8 cellular contexts compared by ENCODE assay signal in the genomic region with DNA sequence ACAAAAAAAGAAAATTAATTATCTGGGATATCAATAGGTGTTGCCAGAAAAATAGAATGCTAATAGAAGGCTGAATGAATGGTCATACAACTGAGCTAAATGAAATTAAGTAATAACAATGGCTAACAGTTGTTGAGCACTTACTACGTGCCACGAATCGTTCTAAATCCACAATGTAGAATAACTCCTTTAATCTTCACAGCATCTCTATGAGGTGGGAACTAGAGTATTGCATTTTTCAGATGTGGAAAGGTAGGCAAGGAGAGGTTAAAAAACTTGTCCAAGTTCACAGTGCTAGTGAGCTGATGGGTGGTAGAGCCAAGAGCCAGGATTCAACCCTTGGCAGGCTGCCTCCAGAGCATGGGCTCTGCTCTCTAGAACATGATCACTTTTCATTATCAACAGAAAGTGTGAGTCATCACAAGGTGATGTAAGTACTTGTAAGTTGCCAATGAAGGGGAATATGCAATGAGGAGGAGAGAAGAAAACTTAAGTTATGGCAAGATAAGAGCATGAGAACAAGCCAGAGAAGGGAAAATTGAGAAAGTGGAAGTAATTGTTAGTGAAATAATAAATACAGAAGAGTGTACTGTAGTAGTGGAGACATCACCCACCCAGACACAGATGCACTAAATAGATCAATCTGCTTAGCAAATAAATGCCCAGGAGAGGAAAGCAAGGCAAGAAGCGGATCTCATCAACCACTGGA.
DNase-seq lines count a peak whose midpoint lies in the region; ATAC-seq and TF ChIP-seq lines count a peak whose summit lies in the region.

No MANE protein-coding gene starts in this region.

- no peak for DNase-seq in activated T-cell treated with anti-CD3 and anti-CD28 coated beads, Interleukin-2, amount 50 U/mL, for 72 hours
- DNase-seq in activated T-cell treated with anti-CD3 and anti-CD28 coated beads, Interleukin-2, amount 50 U/mL, for 1 hour: no peak
- peak; percentile 18 to 50 for DNase-seq in SJCRH30
- peak; percentile 70 for DNase-seq in left ventricle myocardium superior
- peak in 1 of 2 donors; percentile 68 for DNase-seq in upper lobe of left lung
- no peak for DNase-seq in stimulated activated CD4-positive, alpha-beta T cell treated with anti-CD3 and anti-CD28 coated beads, Interleukin-15, amount 100 ng/mL, for 24 hours
- DNase-seq in esophagus muscularis mucosa (ENCODE audit: extremely low spot score): no peak

- H3K9me3 ChIP-seq in SJCRH30 (replicated peaks): no peaks in the 10 kb centered on the region
- H3K9me3 ChIP-seq in upper lobe of left lung: no peaks in the 10 kb centered on the region
- H3K9me3 ChIP-seq in esophagus muscularis mucosa: no peaks in the 10 kb centered on the region

- H3K27ac ChIP-seq in SJCRH30: no peak overlapping the region
- no peak overlapping the region for H3K27ac ChIP-seq in upper lobe of left lung
- no peak overlapping the region for H3K27ac ChIP-seq in esophagus muscularis mucosa (replicated peaks in 1 of 4)

- H3K4me1 ChIP-seq in SJCRH30 (no peaks in the 10 kb centered on the region), upper lobe of left lung (peaks cover 5 to 16% (median 6%) of the 10 kb centered on the region in 4 donors), esophagus muscularis mucosa (peaks cover 5 to 28% (median 22%) of the 10 kb centered on the region in 4 donors)

- no peak overlapping the region for H3K4me3 ChIP-seq in SJCRH30
- H3K4me3 ChIP-seq in upper lobe of left lung: no peak overlapping the region
- H3K4me3 ChIP-seq in esophagus muscularis mucosa: no peak overlapping the region

- peak; percentile 51 to 52 for ATAC-seq in activated T-cell treated with anti-CD3 and anti-CD28 coated beads, Interleukin-2, amount 50 U/mL, for 72 hours (replicated peaks in 1 of 2)
- ATAC-seq in left ventricle myocardium superior (peak; percentile 96), upper lobe of left lung (ENCODE audit: low FRiP score in 2 of 2) (peak; percentile 55 to 90), HG03439 (IDR thresholded peaks at IDR 0.05; ENCODE audit: unreplicated experiment) (no peak)

- peaks cover 5 to 7% of the 10 kb centered on the region in 2 donors for H3K9me3 Mint-ChIP-seq in activated T-cell treated with anti-CD3 and anti-CD28 coated beads, Interleukin-2, amount 50 U/mL, for 72 hours

- TF ChIP-seq CTCF in upper lobe of left lung (IDR thresholded peaks at IDR 0.05): no peak
- TF ChIP-seq CTCF in esophagus muscularis mucosa (IDR thresholded peaks at IDR 0.05): no peak

- H3K27me3 ChIP-seq in SJCRH30 (no peaks in the 10 kb centered on the region), upper lobe of left lung (no peaks in the 10 kb centered on the region), esophagus muscularis mucosa (no peaks in the 10 kb centered on the region)

- H3K27me3 Mint-ChIP-seq in activated T-cell treated with anti-CD3 and anti-CD28 coated beads, Interleukin-2, amount 50 U/mL, for 72 hours (ENCODE audit: low read depth): no peaks in the 10 kb centered on the region

- peaks cover 0 to 3% of the 10 kb centered on the region in 2 donors for H3K36me3 Mint-ChIP-seq in activated T-cell treated with anti-CD3 and anti-CD28 coated beads, Interleukin-2, amount 50 U/mL, for 72 hours (ENCODE audit: insufficient read depth in 2 of 2)

- intact Hi-C loops in left ventricle myocardium superior (cut with micrococcal nuclease) (no loop called here), esophagus muscularis mucosa (cut with DNase I) (no loop called here)

- WGBS in upper lobe of left lung, 2 donors: 77 to 88% methylated on average over 4 of the region's 4 CpGs
- WGBS in esophagus muscularis mucosa: 92% methylated on average over 4 of the region's 4 CpGs

- H3K27ac Mint-ChIP-seq in activated T-cell treated with anti-CD3 and anti-CD28 coated beads, Interleukin-2, amount 50 U/mL, for 72 hours: peak overlapping the region; percentile 5

- TF ChIP-seq POLR2A in upper lobe of left lung (IDR thresholded peaks at IDR 0.05) (no peak), esophagus muscularis mucosa (IDR thresholded peaks at IDR 0.05; ENCODE audit: low read depth) (no peak)

- no peaks in the 10 kb centered on the region for H3K4me1 Mint-ChIP-seq in activated T-cell treated with anti-CD3 and anti-CD28 coated beads, Interleukin-2, amount 50 U/mL, for 72 hours (ENCODE audit: low read depth)

- peak overlapping the region in 1 of 2 donors; percentile 1 for H3K4me3 Mint-ChIP-seq in activated T-cell treated with anti-CD3 and anti-CD28 coated beads, Interleukin-2, amount 50 U/mL, for 72 hours

- TF ChIP-seq EP300 in upper lobe of left lung (IDR thresholded peaks at IDR 0.05) (peak in 1 of 4 donors; percentile 67), esophagus muscularis mucosa (IDR thresholded peaks at IDR 0.05) (no peak)

- H3K36me3 ChIP-seq in SJCRH30: no peaks in the 10 kb centered on the region
- no peaks in the 10 kb centered on the region for H3K36me3 ChIP-seq in upper lobe of left lung
- no peaks in the 10 kb centered on the region for H3K36me3 ChIP-seq in esophagus muscularis mucosa

Comparison
In these comparisons a context has a peak if more than half of its experiments do, and no peak if none do; other contexts are left out.
1. DNase-seq: peak in SJCRH30 (2 of 2) and left ventricle myocardium superior (single experiment); none in activated T-cell treated with anti-CD3 and anti-CD28 coated beads, Interleukin-2, amount 50 U/mL, for 72 hours (0 of 2), activated T-cell treated with anti-CD3 and anti-CD28 coated beads, Interleukin-2, amount 50 U/mL, for 1 hour (single experiment), stimulated activated CD4-positive, alpha-beta T cell treated with anti-CD3 and anti-CD28 coated beads, Interleukin-15, amount 100 ng/mL, for 24 hours (single experiment) and esophagus muscularis mucosa (single experiment).